ENCODE assay signal across 8 cellular contexts in the genomic region with DNA sequence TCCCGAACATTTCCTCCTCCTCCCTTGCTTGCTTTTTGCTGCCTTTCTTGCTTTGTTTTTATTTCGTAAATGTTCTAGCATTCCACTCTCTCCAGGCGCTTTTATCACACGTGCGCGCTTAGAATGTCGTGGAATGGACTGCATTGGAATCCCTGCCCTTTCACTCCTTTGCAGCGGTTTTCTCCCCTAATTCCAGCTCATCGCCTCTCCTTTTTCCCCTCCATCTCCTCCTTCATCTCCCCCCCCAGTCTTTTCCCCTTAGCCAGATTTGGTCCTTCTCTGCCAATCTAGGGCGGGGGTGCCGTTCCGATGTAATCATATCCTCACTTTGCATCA. TPM values are rescaled to one million over a fixed set of nuclear protein-coding genes. Genes with fewer than 3 reads are reported as not detected.
DNase-seq lines count a peak whose midpoint lies in the region; ATAC-seq and TF ChIP-seq lines count a peak whose summit lies in the region.

No MANE protein-coding gene starts in this region.

- H2AFZ ChIP-seq in GM23248, result peak overlapping the region; percentile 60; the same call in 1 of the 2 replicates

- peak overlapping the region; percentile 99 for H3K9ac ChIP-seq in GM23248

- TF ChIP-seq EP300 in gastroesophageal sphincter (IDR thresholded peaks at IDR 0.05), result no peak

- 0 out of 2 replicates have a peak, but pooled peaks cover 4% of the 10 kb centered on the region for H3K36me3 ChIP-seq in GM23248 (ENCODE audit: low read depth)
- H3K36me3 ChIP-seq in gastroesophageal sphincter, result no peaks in the 10 kb centered on the region

- DNase-seq in GM23248 (no peak), skeletal muscle cell (ENCODE audit: low read depth) (no peak), NCI-H146 (lab: John Stamatoyannopoulos, UW) (no peak)

- no peaks in the 10 kb centered on the region for H3K9me3 ChIP-seq in GM23248 (ENCODE audit: low read depth)
- no peaks in the 10 kb centered on the region for H3K9me3 ChIP-seq in gastroesophageal sphincter

- peaks cover 4% of the 10 kb centered on the region; the same call in 1 of the 2 replicates for H3K4me1 ChIP-seq in GM23248 (ENCODE audit: insufficient read depth)
- peaks cover 0 to 22% (median 0%) of the 10 kb centered on the region in 3 donors for H3K4me1 ChIP-seq in gastroesophageal sphincter

- no peaks in the 10 kb centered on the region for H3K27me3 ChIP-seq in GM23248 (replicated peaks; ENCODE audit: insufficient read depth)
- H3K27me3 ChIP-seq in gastroesophageal sphincter, result no peaks in the 10 kb centered on the region

- H4K20me1 ChIP-seq in GM23248 (ENCODE audit: insufficient read depth), result peaks cover 4% of the 10 kb centered on the region

- in situ Hi-C loops in GM23248 (cut with MboI), result no loop called here

- H3K4me3 ChIP-seq in GM23248 (peak overlapping the region; percentile 99), gastroesophageal sphincter (peak overlapping the region; percentile 74 to 95), skeletal muscle cell (ENCODE audit: low read depth, low read length) (peak overlapping the region; percentile 85)

- TF ChIP-seq CTCF in VCaP (conservative IDR thresholded peaks at IDR 0.05), result no peak
- no peak for TF ChIP-seq CTCF in gastroesophageal sphincter (IDR thresholded peaks at IDR 0.05)

- TF ChIP-seq POLR2A in gastroesophageal sphincter (IDR thresholded peaks at IDR 0.05), result no peak

- ATAC-seq in gastroesophageal sphincter, result no peak
- ATAC-seq in HG03469 (IDR thresholded peaks at IDR 0.05; ENCODE audit: unreplicated experiment), result no peak
- no peak for ATAC-seq in HG03457 (IDR thresholded peaks at IDR 0.05; ENCODE audit: unreplicated experiment)
- ATAC-seq in HG03342 (IDR thresholded peaks at IDR 0.05; ENCODE audit: unreplicated experiment), result no peak

- H3K79me2 ChIP-seq in GM23248 (ENCODE audit: insufficient read depth), result peaks cover 56% of the 10 kb centered on the region

- H3K27ac ChIP-seq in GM23248 (peak overlapping the region; percentile 88), VCaP (peak overlapping the region; percentile 86), gastroesophageal sphincter (peak overlapping the region; percentile 85 to 99 (median 90))

- H3K9me2 ChIP-seq in GM23248 (ENCODE audit: insufficient read depth), result no peaks in the 10 kb centered on the region

- H3K4me2 ChIP-seq in GM23248 (ENCODE audit: unreplicated experiment), result peak overlapping the region; percentile 88

- WGBS in GM23248 (ENCODE audit: low coverage in 1 of 2, low lambda C conversion rate in 2 of 2, missing lambda C conversion rate in 2 of 2), 2 experiments, result 0 to 1% methylated on average over 7 to 12 of the region's 12 CpGs
- 0 to 23% methylated on average over 8 to 9 of the region's 12 CpGs for WGBS in gastroesophageal sphincter (ENCODE audit: low coverage in 1 of 2), 2 donors

- peaks cover 19% of the 10 kb centered on the region for H3F3A ChIP-seq in GM23248 (ENCODE audit: insufficient read depth)

RNA-seq across cellular contexts. Expression of a gene that starts 0.6 kb away (rescaled TPM):
- 97.1 and 119 TPM in 2 replicates for total RNA-seq in GM23248 (2014; rRNA removed; shearing (Covaris generic))
- polyA plus RNA-seq in GM23248 (2016; fragmentation: Nextera tagmentation; extraction: Ambion mirVana), result 31.5 and 42.1 TPM in 2 replicates
- 100 to 1,000 TPM in 2 of 4 donors, 10 to 100 TPM in 2; 49.6 to 156 (median 88.8) TPM for total RNA-seq in gastroesophageal sphincter

RNA-seq across cellular contexts. Expression of a gene that starts 44.8 kb away (rescaled TPM):
- total RNA-seq in GM23248 (2014; rRNA removed; shearing (Covaris generic)), result 2.2 and 2.5 TPM in 2 replicates
- polyA plus RNA-seq in GM23248 (2016; fragmentation: Nextera tagmentation; extraction: Ambion mirVana), result 0.99 and 1.5 TPM in 2 replicates
- 1 to 10 TPM in 3 of 4 donors, under 1 TPM in 1; 0.89 to 2.6 (median 1.6) TPM for total RNA-seq in gastroesophageal sphincter
